Comparison of ENCODE assay signal across 1 cellular context in genomic region chr20:62625516-62625915, GRCh38.
A peak's percentile ranks its signal among the peaks of the same experiment; 100 is the strongest.
TF ChIP-seq lines count a peak whose summit lies in the region.

No MANE protein-coding gene starts in this region.

TF ChIP-seq in HepG2, 621 proteins besides CTCF, POLR2A, EP300 and RAD21:
- TF ChIP-seq ISX (CRISPR knock-in tag; conservative IDR thresholded peaks at IDR 0.05) (no peak), ZNF691 (CRISPR knock-in tag; IDR thresholded peaks at IDR 0.05; ENCODE audit: borderline replicate concordance, low read depth) (no peak), ZFAT (CRISPR knock-in tag; conservative IDR thresholded peaks at IDR 0.05) (no peak), ARID3A (IDR thresholded peaks at IDR 0.05; ENCODE audit: low read depth, low read length) (no peak), MEIS1 (CRISPR knock-in tag; IDR thresholded peaks at IDR 0.05; ENCODE audit: borderline replicate concordance) (no peak), MYNN (CRISPR knock-in tag; IDR thresholded peaks at IDR 0.05; ENCODE audit: low read depth) (no peak), ZNF101 (CRISPR knock-in tag; IDR thresholded peaks at IDR 0.05; ENCODE audit: borderline replicate concordance, low read depth) (no peak), PPARG (CRISPR knock-in tag; conservative IDR thresholded peaks at IDR 0.05) (no peak), HNRNPL (IDR thresholded peaks at IDR 0.05; ENCODE audit: low read depth, low read length) (peak; percentile 80; the same call in 1 of the 2 replicates), FOXK1 (CRISPR knock-in tag; IDR thresholded peaks at IDR 0.05; ENCODE audit: borderline replicate concordance, low read depth) (no peak), ZNF234 (CRISPR knock-in tag; conservative IDR thresholded peaks at IDR 0.05) (no peak), MXI1 (IDR thresholded peaks at IDR 0.05; ENCODE audit: borderline replicate concordance, low read depth, low read length) (no peak), ZSCAN12 (CRISPR knock-in tag; IDR thresholded peaks at IDR 0.05) (no peak), PHB2 (IDR thresholded peaks at IDR 0.05; ENCODE audit: partially characterized antibody) (no peak), ZNF414 (CRISPR knock-in tag; IDR thresholded peaks at IDR 0.05) (no peak), STAT5B (CRISPR knock-in tag; IDR thresholded peaks at IDR 0.05) (no peak), HIVEP1 (CRISPR knock-in tag; IDR thresholded peaks at IDR 0.05) (0 out of 2 replicates have a peak, but pooled peaks have one; percentile 4), HOXA3 (CRISPR knock-in tag; IDR thresholded peaks at IDR 0.05) (peak; percentile 2; the same call in 1 of the 2 replicates), ZHX1 (CRISPR knock-in tag; IDR thresholded peaks at IDR 0.05; ENCODE audit: low read depth) (no peak), ATAD3A (CRISPR knock-in tag; IDR thresholded peaks at IDR 0.05) (no peak), STAT6 (CRISPR knock-in tag; IDR thresholded peaks at IDR 0.05; ENCODE audit: borderline replicate concordance) (no peak), ZGPAT (CRISPR knock-in tag; IDR thresholded peaks at IDR 0.05) (no peak), WIZ (CRISPR knock-in tag; IDR thresholded peaks at IDR 0.05) (no peak), ZNF383 (CRISPR knock-in tag; IDR thresholded peaks at IDR 0.05; ENCODE audit: borderline replicate concordance) (no peak), ZMAT3 (CRISPR knock-in tag; conservative IDR thresholded peaks at IDR 0.05) (no peak), ZNF207 (IDR thresholded peaks at IDR 0.05; ENCODE audit: borderline replicate concordance) (no peak), ZNF746 (CRISPR knock-in tag; IDR thresholded peaks at IDR 0.05) (no peak), ZNF891 (CRISPR knock-in tag; IDR thresholded peaks at IDR 0.05) (no peak), ZNF552 (CRISPR knock-in tag; IDR thresholded peaks at IDR 0.05; ENCODE audit: borderline replicate concordance) (0 out of 2 replicates have a peak, but pooled peaks have one; percentile 32), HNF1A (IDR thresholded peaks at IDR 0.05; ENCODE audit: low read depth) (no peak), HNF1A (CRISPR knock-in tag; IDR thresholded peaks at IDR 0.05; ENCODE audit: borderline replicate concordance) (no peak), PRDM4 (CRISPR knock-in tag; IDR thresholded peaks at IDR 0.05; ENCODE audit: borderline replicate concordance) (no peak), ZNF740 (CRISPR knock-in tag; IDR thresholded peaks at IDR 0.05) (no peak)
